21 cellular contexts compared by ENCODE assay signal in the genomic region with DNA sequence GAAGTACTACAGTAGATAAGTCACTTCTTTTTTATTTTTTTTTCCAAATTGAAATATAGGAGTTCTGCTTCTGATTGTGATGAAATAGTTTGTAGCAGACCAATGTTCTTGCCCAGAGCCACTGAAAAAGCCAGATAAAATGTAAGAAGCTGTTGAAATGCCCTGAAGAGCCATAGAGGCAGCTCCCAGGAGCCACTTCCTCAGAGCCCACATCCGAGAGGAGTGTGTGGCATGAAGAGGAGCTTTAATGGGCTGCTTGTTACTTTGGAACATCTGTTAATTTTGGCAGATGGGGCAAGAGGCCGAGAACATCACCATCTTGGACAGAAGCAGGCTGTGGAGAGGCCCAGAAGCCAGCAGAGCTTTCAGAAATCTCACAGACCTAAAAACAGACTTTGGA.
"Had no signal": no experiment of that assay in that cellular context is flagged by ENCODE, and none has a peak within 500 bp of the region (broad histone marks: within the 10 kb centered on the region; RNA-seq: fewer than 3 reads in every experiment).

No MANE protein-coding gene starts in this region.

- H3K27ac Mint-ChIP-seq: activated naive CD8-positive, alpha-beta T cell treated with anti-CD3 and anti-CD28 coated beads for 36 hours; naive thymus-derived CD8-positive, alpha-beta T cell; neural progenitor cell had no signal

- H3K9me3 ChIP-seq: esophagus muscularis mucosa, gastrocnemius medialis, upper lobe of left lung had no signal

- H3K36me3 ChIP-seq: esophagus muscularis mucosa, gastrocnemius medialis, neural progenitor cell, upper lobe of left lung had no signal

- H2AFZ ChIP-seq: neural progenitor cell had no signal

- H3K4me3 Mint-ChIP-seq: activated naive CD8-positive, alpha-beta T cell treated with anti-CD3 and anti-CD28 coated beads for 36 hours; naive thymus-derived CD8-positive, alpha-beta T cell; neural progenitor cell had no signal

- H3K4me1 ChIP-seq: esophagus muscularis mucosa, gastrocnemius medialis, neural progenitor cell had no signal

- ATAC-seq: gastrocnemius medialis; naive thymus-derived CD8-positive, alpha-beta T cell; stimulated activated naive CD8-positive, alpha-beta T cell treated with anti-CD3 and anti-CD28 coated beads, Interleukin-15, Interleukin-2, amounts not matched to agents 100 U/mL and 50 U/mL, for 24 hours had no signal

- H3K27ac ChIP-seq: coronary artery, esophagus muscularis mucosa, gastrocnemius medialis, neural progenitor cell had no signal

- H3K4me3 ChIP-seq: coronary artery, esophagus muscularis mucosa, gastrocnemius medialis, lung, neural progenitor cell, upper lobe of left lung had no signal

- H3K4me1 Mint-ChIP-seq: neural progenitor cell had no signal

- H3K27me3 ChIP-seq: esophagus muscularis mucosa, gastrocnemius medialis, neural progenitor cell, upper lobe of left lung had no signal

- H3K4me2 ChIP-seq: neural progenitor cell had no signal

- DNase-seq: activated CD4-positive, alpha-beta T cell treated with anti-CD3 and anti-CD28 coated beads for 4 hours; activated CD4-positive, alpha-beta T cell treated with anti-CD3 and anti-CD28 coated beads, Interleukin-2, amount 50 U/mL, for 48 hours; activated CD4-positive, CD25-positive, alpha-beta regulatory T cell; activated naive CD4-positive, alpha-beta T cell treated with Interleukin-2 at 50 U/mL for 16 hours; activated naive CD8-positive, alpha-beta T cell treated with anti-CD3 and anti-CD28 coated beads for 36 hours; activated T-cell treated with anti-CD3 and anti-CD28 coated beads, Interleukin-2, amount 50 U/mL, for 48 hours; cerebellar nuclear complex; gastrocnemius medialis; head of caudate nucleus; left cardiac atrium; naive thymus-derived CD8-positive, alpha-beta T cell; posterior cingulate gyrus; stimulated activated CD4-positive, alpha-beta T cell treated with anti-CD3 and anti-CD28 coated beads, Interleukin-12 subunit alpha, Interleukin-12 subunit beta, amount 100 ng/mL, for 4 hours; stimulated activated CD4-positive, alpha-beta T cell treated with anti-CD3 and anti-CD28 coated beads, Interleukin-4, amount 100 ng/mL, for 4 hours; stimulated activated naive CD8-positive, alpha-beta T cell treated with anti-CD3 and anti-CD28 coated beads, Interleukin-15, Interleukin-2, amounts not matched to agents 100 U/mL and 50 U/mL, for 24 hours; T1000; upper lobe of left lung had no signal

- H3K9ac ChIP-seq: neural progenitor cell had no signal

- H3K36me3 Mint-ChIP-seq: activated naive CD8-positive, alpha-beta T cell treated with anti-CD3 and anti-CD28 coated beads for 36 hours; naive thymus-derived CD8-positive, alpha-beta T cell; neural progenitor cell had no signal
